In the genomic region with DNA sequence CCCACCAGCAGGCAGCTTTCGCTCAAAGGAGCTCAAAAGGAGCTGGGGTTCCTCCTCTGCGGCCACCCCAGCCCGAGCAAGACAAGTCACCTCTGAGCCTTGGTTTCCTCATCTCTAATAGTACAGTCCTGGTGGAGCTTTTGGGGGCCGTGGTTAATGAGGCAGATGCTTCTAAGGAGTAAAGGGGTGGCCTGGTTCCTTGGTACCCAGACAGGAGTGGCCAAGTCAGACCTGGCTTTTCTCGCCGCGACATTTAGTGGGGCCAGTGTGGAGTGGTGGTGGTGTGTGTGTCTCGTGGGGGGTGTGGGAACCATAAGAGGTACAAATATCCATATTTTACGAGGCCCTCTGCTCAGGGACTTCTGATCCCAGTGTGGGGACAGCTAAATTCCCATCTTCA, we compare ENCODE assay signal across 19 cellular contexts. TPM values are rescaled to one million over a fixed set of nuclear protein-coding genes. Genes with fewer than 3 reads are reported as not detected.
DNase-seq lines count a peak whose midpoint lies in the region; ATAC-seq and TF ChIP-seq lines count a peak whose summit lies in the region.
"Had no signal": no experiment of that assay in that cellular context is flagged by ENCODE, and none has a peak within 500 bp of the region (broad histone marks: within the 10 kb centered on the region; RNA-seq: fewer than 3 reads in every experiment).

No MANE protein-coding gene starts in this region.

- H3K79me1 ChIP-seq in mesendoderm (ENCODE audit: low read length): no peaks in the 10 kb centered on the region

- no peak for TF ChIP-seq CTCF in Peyer's patch (IDR thresholded peaks at IDR 0.05)

- no peak overlapping the region for H3K4me2 ChIP-seq in mesendoderm (ENCODE audit: low read length)

- in situ Hi-C loops in ACHN (cut with HindIII; ENCODE audit: low pct_ligation_motif_present, low pct_unique_long_range_greater_than_20kb, low sequenced_read_pairs): no loop called here

- no peak overlapping the region for H3K9ac ChIP-seq in mesendoderm (ENCODE audit: low read length)
- H3K9ac ChIP-seq in stomach smooth muscle (ENCODE audit: low read length in 2 of 2): peak overlapping the region; percentile 87 to 98

- H3K23ac ChIP-seq in mesendoderm (ENCODE audit: low read length): no peak overlapping the region

- H3K4ac ChIP-seq in mesendoderm (ENCODE audit: low read depth, low read length): no peak overlapping the region

- no peak overlapping the region for H4K5ac ChIP-seq in mesendoderm (ENCODE audit: low read length)

- no peak overlapping the region for H2AK5ac ChIP-seq in mesendoderm (ENCODE audit: low read length)

- DNase-seq in Peyer's patch: peak in 1 of 3 donors; percentile 44
- no peak for DNase-seq in mesendoderm
- DNase-seq in left colon: no peak
- DNase-seq in ACHN: no peak
- DNase-seq: activated B cell treated with CpG ODN at 0.5 μM for 24 hours, DMS153, natural killer cell had no signal

- H3K36me3 ChIP-seq in Peyer's patch (peaks cover 0 to 4% (median 0%) of the 10 kb centered on the region in 3 donors), esophagus (ENCODE audit: control insufficient read depth in 2 of 2, insufficient read depth in 2 of 2, low read length in 1 of 2) (no peaks in the 10 kb centered on the region), mesendoderm (ENCODE audit: control insufficient read depth, insufficient read depth, low read length) (no peaks in the 10 kb centered on the region), stomach smooth muscle (ENCODE audit: control insufficient read depth in 2 of 2, insufficient read depth in 2 of 2, low read length in 2 of 2) (peaks cover 5 to 26% of the 10 kb centered on the region in 2 donors)
- H3K36me3 ChIP-seq: pancreas, right lobe of liver had no signal

- no peak overlapping the region for H2BK120ac ChIP-seq in mesendoderm (ENCODE audit: low read depth, low read length)

- peak overlapping the region; percentile 17 for H3K56ac ChIP-seq in mesendoderm (ENCODE audit: low read length)

- no peak for TF ChIP-seq POLR2A in Peyer's patch (IDR thresholded peaks at IDR 0.05)

- peaks cover 4% of the 10 kb centered on the region for H3K79me2 ChIP-seq in mesendoderm (ENCODE audit: control insufficient read depth, insufficient read depth, low read length)

- H3K4me1 ChIP-seq in Peyer's patch (peaks cover 0 to 25% (median 6%) of the 10 kb centered on the region in 4 donors), esophagus (ENCODE audit: control insufficient read depth in 2 of 2, insufficient read depth in 2 of 2, low read length in 1 of 2) (peaks cover 6 to 7% of the 10 kb centered on the region in 2 donors), mesendoderm (ENCODE audit: control insufficient read depth, low read depth, low read length) (no peaks in the 10 kb centered on the region), stomach smooth muscle (ENCODE audit: control insufficient read depth, insufficient read depth, low read length) (peaks cover 50% of the 10 kb centered on the region)
- H3K4me1 ChIP-seq: pancreas, right lobe of liver had no signal

- H3K4me3 ChIP-seq in Peyer's patch: peak overlapping the region in 1 of 4 donors; percentile 60
- H3K4me3 ChIP-seq in esophagus (ENCODE audit: low read depth in 1 of 2, low read length in 2 of 2): peak overlapping the region in 1 of 2 donors; percentile 35
- H3K4me3 ChIP-seq in mesendoderm (ENCODE audit: low read length): no peak overlapping the region
- peak overlapping the region; percentile 93 to 98 for H3K4me3 ChIP-seq in stomach smooth muscle (ENCODE audit: low read length in 2 of 2)
- H3K4me3 ChIP-seq: pancreas, right lobe of liver, SK-N-MC had no signal

- H2BK5ac ChIP-seq in mesendoderm (ENCODE audit: low read length): no peak overlapping the region

- no peak overlapping the region for H2BK15ac ChIP-seq in mesendoderm (replicated peaks; ENCODE audit: low read depth)

- no peak for ATAC-seq in GM21825 (IDR thresholded peaks at IDR 0.05; ENCODE audit: unreplicated experiment)
- no peak for ATAC-seq in left colon
- ATAC-seq: activated CD8-positive, alpha-beta T cell treated with anti-CD3 and anti-CD28 coated beads for 36 hours; natural killer cell had no signal

- WGBS in esophagus, 2 donors: 33 to 43% methylated on average over 9 of the region's 9 CpGs
- no CpG with 5 or more reads among the region's 9 CpGs for WGBS in mesendoderm (ENCODE audit: extremely low coverage, insufficient coverage, low lambda C conversion rate)

- intact Hi-C loops in left colon (cut with DNase I, micrococcal nuclease): loop anchor here in 1 of 2 donors (10.0 kb wide), 1 partner anchor 172 kb away; no protein-coding TSS in a partner anchor

- H3K27me3 ChIP-seq in Peyer's patch (no peaks in the 10 kb centered on the region), esophagus (ENCODE audit: control insufficient read depth in 1 of 2, insufficient read depth in 2 of 2, low read length in 2 of 2) (peaks cover 5 to 7% of the 10 kb centered on the region in 2 donors), mesendoderm (ENCODE audit: insufficient read depth, low read length, poor library complexity) (peaks cover 31% of the 10 kb centered on the region), stomach smooth muscle (ENCODE audit: control insufficient read depth in 1 of 2, insufficient read depth in 2 of 2, low read length in 2 of 2) (no peaks in the 10 kb centered on the region)

- H3K18ac ChIP-seq in mesendoderm (ENCODE audit: low read length): no peak overlapping the region

- H3K27ac ChIP-seq in Peyer's patch (peak overlapping the region; percentile 64 to 99 (median 77)), esophagus (ENCODE audit: low read depth in 2 of 2, low read length in 1 of 2) (peak overlapping the region; percentile 76 to 85), mesendoderm (ENCODE audit: low read depth, low read length) (no peak overlapping the region), stomach smooth muscle (ENCODE audit: low read length) (peak overlapping the region; percentile 93)
- H3K27ac ChIP-seq: pancreas, right lobe of liver, SK-N-MC had no signal

- H4K8ac ChIP-seq in mesendoderm (ENCODE audit: low read depth, low read length): no peak overlapping the region

- H3K9me3 ChIP-seq in Peyer's patch (no peaks in the 10 kb centered on the region), esophagus (ENCODE audit: control insufficient read depth in 2 of 2, insufficient read depth in 1 of 2, low read depth in 1 of 2, low read length in 1 of 2) (peaks cover 0 to 2% of the 10 kb centered on the region in 2 donors), stomach smooth muscle (ENCODE audit: control insufficient read depth in 2 of 2, low read length in 2 of 2) (no peaks in the 10 kb centered on the region)
- H3K9me3 ChIP-seq: pancreas, right lobe of liver had no signal

RNA-seq across cellular contexts. Expression of a gene that starts 6.7 kb away (rescaled TPM):
- total RNA-seq in Peyer's patch (10 to 100 TPM in 2 of 4 donors, 1 to 10 TPM in 2; 4.4 to 36.3 (median 9.0) TPM), left colon (10 to 100 TPM in 1 of 2 donors, 1 to 10 TPM in 1; 4.9 to 13.7 TPM)
- 1 to 10 TPM; 2.1 to 4.6 TPM for polyA plus RNA-seq in esophagus
- 0.07 TPM for polyA plus RNA-seq in mesendoderm (2013, experiment 1 of 2)
- 0.03 TPM for polyA plus RNA-seq in mesendoderm (2013, experiment 2 of 2)
- total RNA-seq: activated B cell treated with CpG ODN at 0.5 μM for 24 hours; activated CD8-positive, alpha-beta T cell treated with anti-CD3 and anti-CD28 coated beads for 36 hours; CD8-positive, alpha-beta memory T cell; G401; H1; natural killer cell; T-helper 2 cell treated with Interferon-gamma antibody and Interleukin-4, amounts not matched to agents 100 ng/mL and 5 ng/mL, for 36 hours had no signal
- polyA plus RNA-seq: CD8-positive, alpha-beta memory T cell; keratinocyte had no signal

RNA-seq across cellular contexts. Expression of a gene that starts 38.0 kb away (rescaled TPM):
- total RNA-seq in Peyer's patch (10 to 100 TPM; 18.2 to 35.4 (median 21.9) TPM), left colon (10 to 100 TPM; 18.6 to 23.3 TPM)
- 10 to 100 TPM in 1 of 2 donors, 1 to 10 TPM in 1; 9.7 to 14.1 TPM for polyA plus RNA-seq in esophagus
- 5.5 TPM for polyA plus RNA-seq in mesendoderm (2013, experiment 1 of 2)
- 6.0 TPM for polyA plus RNA-seq in mesendoderm (2013, experiment 2 of 2)

RNA-seq across cellular contexts. Expression of a gene that starts 49.6 kb away (rescaled TPM):
- total RNA-seq in Peyer's patch (1 to 10 TPM in 1 of 4 donors, under 1 TPM in 1, not detected in 2; 0.40 to 1.5 TPM), left colon (under 1 TPM; 0.34 TPM)
- polyA plus RNA-seq in esophagus: under 1 TPM; 0.10 to 0.18 TPM
- 1.7 TPM for polyA plus RNA-seq in mesendoderm (2013, experiment 1 of 2)
- polyA plus RNA-seq in mesendoderm (2013, experiment 2 of 2): 1.7 TPM
- total RNA-seq: activated B cell treated with CpG ODN at 0.5 μM for 24 hours; activated CD8-positive, alpha-beta T cell treated with anti-CD3 and anti-CD28 coated beads for 36 hours; CD8-positive, alpha-beta memory T cell; T-helper 2 cell treated with Interferon-gamma antibody and Interleukin-4, amounts not matched to agents 100 ng/mL and 5 ng/mL, for 36 hours had no signal
- polyA plus RNA-seq: CD8-positive, alpha-beta memory T cell; H1; keratinocyte had no signal
